Comparison of ENCODE assay signal across 8 cellular contexts in genomic region chr14:91509878-91510170, GRCh38. TPM values are rescaled to one million over a fixed set of nuclear protein-coding genes. Genes with fewer than 3 reads are reported as not detected.
DNase-seq lines count a peak whose midpoint lies in the region; ATAC-seq and TF ChIP-seq lines count a peak whose summit lies in the region.

No MANE protein-coding gene starts in this region.

- no peaks in the 10 kb centered on the region for H3K9me3 Mint-ChIP-seq in endothelial cell (ENCODE audit: unreplicated experiment)
- no peaks in the 10 kb centered on the region for H3K9me3 Mint-ChIP-seq in nephron progenitor cell

- H2AFZ ChIP-seq in OCI-LY1 (ENCODE audit: low read length): no peak overlapping the region

- peaks cover 14% of the 10 kb centered on the region for H3K4me1 Mint-ChIP-seq in endothelial cell (ENCODE audit: unreplicated experiment)
- peaks cover 22% of the 10 kb centered on the region for H3K4me1 Mint-ChIP-seq in nephron progenitor cell

- no peaks in the 10 kb centered on the region for H3K27me3 ChIP-seq in OCI-LY1 (ENCODE audit: insufficient read depth, low read length)

- peaks cover 40% of the 10 kb centered on the region for H3K36me3 ChIP-seq in OCI-LY1 (ENCODE audit: insufficient read depth, low read length)

- peaks cover 28% of the 10 kb centered on the region for H3K4me1 ChIP-seq in OCI-LY1 (ENCODE audit: insufficient read depth, low read length, severe bottlenecking)

- peak overlapping the region; percentile 91 for H3K9ac ChIP-seq in OCI-LY1 (ENCODE audit: low read length)

- no peak for TF ChIP-seq CTCF in OCI-LY1 (IDR thresholded peaks at IDR 0.05; ENCODE audit: low read length)
- no peak for TF ChIP-seq CTCF in endothelial cell (IDR thresholded peaks at IDR 0.05; ENCODE audit: unreplicated experiment)
- TF ChIP-seq CTCF in nephron progenitor cell (IDR thresholded peaks at IDR 0.05): no peak

- ATAC-seq in HG02759 (IDR thresholded peaks at IDR 0.05; ENCODE audit: unreplicated experiment): peak; percentile 32

- H3F3A ChIP-seq in OCI-LY1 (ENCODE audit: insufficient read depth, low read length): 0 out of 2 replicates have a peak, but pooled peaks cover under 1% of the 10 kb centered on the region

- H3K9me2 ChIP-seq in OCI-LY1 (ENCODE audit: low read depth, low read length): no peaks in the 10 kb centered on the region

- peak overlapping the region; percentile 100 for H3K27ac Mint-ChIP-seq in endothelial cell (ENCODE audit: unreplicated experiment)
- H3K27ac Mint-ChIP-seq in nephron progenitor cell: peak overlapping the region; percentile 100

- peaks cover 48% of the 10 kb centered on the region for H3K79me2 ChIP-seq in OCI-LY1 (ENCODE audit: insufficient read depth, low read length)

- DNase-seq in NOMO-1 (lab: John Stamatoyannopoulos, UW; ENCODE audit: unreplicated experiment in 2 of 2) (peak; percentile 59 to 63), NOMO-1 treated with dmso at 0.1 percent for 144 hours (lab: John Stamatoyannopoulos, UW; ENCODE audit: unreplicated experiment) (no peak), endothelial cell (ENCODE audit: low spot score) (no peak), nephron progenitor cell (peak; percentile 75), dermis blood vessel endothelial cell (no peak), hepatic stellate cell (ENCODE audit: low spot score) (no peak)

- peak overlapping the region; percentile 85 for H3K4me2 ChIP-seq in OCI-LY1 (ENCODE audit: low read length)

- peaks cover 12% of the 10 kb centered on the region for H3K27me3 Mint-ChIP-seq in endothelial cell (ENCODE audit: unreplicated experiment)
- no peaks in the 10 kb centered on the region for H3K27me3 Mint-ChIP-seq in nephron progenitor cell (ENCODE audit: low read depth, poor library complexity)

- peak overlapping the region; percentile 80 for H3K4me3 ChIP-seq in OCI-LY1 (ENCODE audit: low read depth, low read length, poor library complexity, severe bottlenecking)

- H3K4me3 Mint-ChIP-seq in endothelial cell (ENCODE audit: unreplicated experiment) (peak overlapping the region; percentile 98), nephron progenitor cell (peak overlapping the region; percentile 95)

- peaks cover 14% of the 10 kb centered on the region for H3K36me3 Mint-ChIP-seq in endothelial cell (ENCODE audit: low read depth, unreplicated experiment)
- peaks cover 22% of the 10 kb centered on the region for H3K36me3 Mint-ChIP-seq in nephron progenitor cell (ENCODE audit: low read depth)

- no peaks in the 10 kb centered on the region for H4K20me1 ChIP-seq in OCI-LY1 (ENCODE audit: insufficient read depth, low read length)

- no peaks in the 10 kb centered on the region for H3K9me3 ChIP-seq in OCI-LY1 (ENCODE audit: low read length)

- peak overlapping the region; percentile 93 for H3K27ac ChIP-seq in OCI-LY1 (ENCODE audit: low read depth, low read length, poor library complexity, severe bottlenecking)

RNA-seq across cellular contexts. Expression of gene PPP4R3A, which starts 0.3 kb away (rescaled TPM):
- 89.7 TPM for total RNA-seq in endothelial cell (ENCODE audit: unreplicated experiment)
- total RNA-seq in dermis blood vessel endothelial cell: 83.2 and 104 TPM in 2 replicates

Comparison
In these comparisons a context has a peak if more than half of its experiments do, and no peak if none do; other contexts are left out.
1. DNase-seq: peak in NOMO-1 (2 of 2) and nephron progenitor cell (single experiment); none in NOMO-1 treated with dmso at 0.1 percent for 144 hours (single experiment), endothelial cell (single experiment), dermis blood vessel endothelial cell (single experiment) and hepatic stellate cell (single experiment).